ENCODE assay signal across 9 cellular contexts in genomic region chr3:72123908-72124441, GRCh38.
DNase-seq lines count a peak whose midpoint lies in the region; ATAC-seq, FAIRE-seq and TF ChIP-seq lines count a peak whose summit lies in the region.
"Had no signal": no experiment of that assay in that cellular context is flagged by ENCODE, and none has a peak within 500 bp of the region (broad histone marks: within the 10 kb centered on the region; RNA-seq: fewer than 3 reads in every experiment).

No MANE protein-coding gene starts in this region.

- CTCF ChIA-PET in AG04450 (lab: Charles Lee) = no interaction called here

- H3K27ac ChIP-seq in AG04450 (ENCODE audit: low read depth, low read length) = no peak overlapping the region

- POLR2A ChIA-PET in AG04450 (lab: Yijun Ruan, JAX) = no interaction called here

- no peak for TF ChIP-seq CTCF in AG04450 (IDR thresholded peaks at IDR 0.05; ENCODE audit: low read depth, low read length)
- no peak for TF ChIP-seq CTCF in fibroblast of pulmonary artery (IDR thresholded peaks at IDR 0.05; ENCODE audit: low read length, missing control alignments)

- peaks cover 4% of the 10 kb centered on the region for H3K27me3 ChIP-seq in AG04450 (ENCODE audit: control insufficient read depth, insufficient read depth, low read length)

- no peaks in the 10 kb centered on the region; the same call in 1 of the 2 replicates for H3K9me3 ChIP-seq in AG04450 (ENCODE audit: control insufficient read depth, insufficient read depth, low read length)

- FAIRE-seq in frontal cortex (lab: Jason Lieb, UNC) = no peak

- H3K4me3 ChIP-seq in AG04450 (ENCODE audit: low read depth, low read length) = no peak overlapping the region
- no peak overlapping the region for H3K4me3 ChIP-seq in fibroblast of pulmonary artery (replicated peaks; ENCODE audit: low read depth, low read length)

- peak; percentile 48 for ATAC-seq in GM19035 (IDR thresholded peaks at IDR 0.05; ENCODE audit: unreplicated experiment)

- peak; percentile 34 for DNase-seq in AG04450 (ENCODE audit: low read depth, low spot score)
- peak; percentile 87 for DNase-seq in M059J (ENCODE audit: low read depth)
- peak; percentile 96 for DNase-seq in fibroblast of pulmonary artery (ENCODE audit: low read depth)
- peak; percentile 81 for DNase-seq in stromal cell of bone marrow (ENCODE audit: low read depth)
- DNase-seq in NCI-H748 (lab: John Stamatoyannopoulos, UW; ENCODE audit: unreplicated experiment) = no peak
- no peak for DNase-seq in frontal cortex (ENCODE audit: low spot score in 2 of 2)
- DNase-seq in superior temporal gyrus (ENCODE audit: extremely low spot score) = no peak
- DNase-seq: activated T-cell treated with anti-CD3 and anti-CD28 coated beads, Interleukin-2, amount 50 U/mL, for 4 hours had no signal

Comparison
In these comparisons a context has a peak if more than half of its experiments do, and no peak if none do; other contexts are left out.
1. DNase-seq: peak in AG04450 (single experiment), M059J (single experiment), fibroblast of pulmonary artery (single experiment) and stromal cell of bone marrow (single experiment); none in NCI-H748 (single experiment), frontal cortex (0 of 2) and superior temporal gyrus (single experiment).